Comparison of ENCODE assay signal across 1 cellular context in the genomic region with DNA sequence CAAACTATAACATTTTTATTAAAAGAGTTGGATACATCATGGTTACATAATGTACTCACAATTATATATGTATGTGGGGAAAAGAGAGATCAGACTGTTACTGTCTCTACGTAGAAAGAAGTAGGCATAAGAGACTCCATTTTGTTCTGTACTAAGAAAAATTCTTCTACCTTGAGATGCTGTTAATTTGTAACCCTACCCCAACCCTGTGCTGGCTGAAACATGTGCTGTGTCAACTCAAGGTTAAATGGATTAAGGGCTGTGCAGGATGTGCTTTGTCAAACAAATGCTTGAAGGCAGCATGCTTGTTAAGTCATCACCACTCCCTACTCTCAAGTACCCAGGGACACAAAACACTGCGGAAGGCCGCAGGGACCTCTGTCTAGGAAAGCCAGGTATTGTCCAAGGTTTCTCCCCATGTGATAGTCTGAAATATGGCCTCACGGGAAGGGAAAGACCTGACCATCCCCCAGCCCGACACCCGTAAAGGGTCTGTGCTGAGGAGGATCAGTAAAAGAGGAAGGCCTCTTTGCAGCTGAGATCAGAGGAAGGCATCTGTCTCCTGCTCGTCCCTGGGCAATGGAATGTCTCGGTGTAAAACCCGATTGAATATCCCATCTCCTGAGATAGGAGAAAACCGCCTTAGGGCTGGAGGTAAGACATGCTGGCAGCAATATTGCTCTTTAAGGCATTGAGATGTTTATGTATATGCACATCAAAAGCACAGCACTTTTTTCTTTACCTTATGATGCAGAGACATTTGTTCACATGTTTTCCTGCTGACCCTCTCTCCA.
TF ChIP-seq lines count a peak whose summit lies in the region.

No MANE protein-coding gene starts in this region.

TF ChIP-seq in HepG2, 621 proteins besides CTCF, POLR2A, EP300 and RAD21 (continued from another document):
- TF ChIP-seq FOSL2 (CRISPR knock-in tag; IDR thresholded peaks at IDR 0.05) (peak; percentile 40; the same call in 1 of the 2 replicates), MEIS2 (CRISPR knock-in tag; IDR thresholded peaks at IDR 0.05) (0 out of 2 replicates have a peak, but pooled peaks have one; percentile 41), GATAD2A (CRISPR knock-in tag; IDR thresholded peaks at IDR 0.05) (peak; percentile 82), ZFY (CRISPR knock-in tag; IDR thresholded peaks at IDR 0.05) (peak; percentile 23; the same call in 1 of the 2 replicates), KDM6A (CRISPR knock-in tag; IDR thresholded peaks at IDR 0.05; ENCODE audit: low read depth) (0 out of 2 replicates have a peak, but pooled peaks have one; percentile 13), YEATS4 (CRISPR knock-in tag; IDR thresholded peaks at IDR 0.05; ENCODE audit: borderline replicate concordance) (peak; percentile 28; the same call in 1 of the 2 replicates), ETV5 (CRISPR knock-in tag; IDR thresholded peaks at IDR 0.05; ENCODE audit: borderline replicate concordance) (peak; percentile 61; the same call in 1 of the 2 replicates), GATAD1 (CRISPR knock-in tag; IDR thresholded peaks at IDR 0.05) (0 out of 2 replicates have a peak, but pooled peaks have one; percentile 20), TEAD3 (CRISPR knock-in tag; optimal IDR thresholded peaks at IDR 0.05; ENCODE audit: borderline replicate concordance) (peak; percentile 65), FOXK1 (CRISPR knock-in tag; IDR thresholded peaks at IDR 0.05; ENCODE audit: borderline replicate concordance, low read depth) (peak; percentile 45; the same call in 1 of the 2 replicates), NCOA2 (CRISPR knock-in tag; IDR thresholded peaks at IDR 0.05) (peak; percentile 68; the same call in 1 of the 2 replicates), HOXA3 (CRISPR knock-in tag; IDR thresholded peaks at IDR 0.05) (peak; percentile 69)
- TF ChIP-seq, protein P1, sequence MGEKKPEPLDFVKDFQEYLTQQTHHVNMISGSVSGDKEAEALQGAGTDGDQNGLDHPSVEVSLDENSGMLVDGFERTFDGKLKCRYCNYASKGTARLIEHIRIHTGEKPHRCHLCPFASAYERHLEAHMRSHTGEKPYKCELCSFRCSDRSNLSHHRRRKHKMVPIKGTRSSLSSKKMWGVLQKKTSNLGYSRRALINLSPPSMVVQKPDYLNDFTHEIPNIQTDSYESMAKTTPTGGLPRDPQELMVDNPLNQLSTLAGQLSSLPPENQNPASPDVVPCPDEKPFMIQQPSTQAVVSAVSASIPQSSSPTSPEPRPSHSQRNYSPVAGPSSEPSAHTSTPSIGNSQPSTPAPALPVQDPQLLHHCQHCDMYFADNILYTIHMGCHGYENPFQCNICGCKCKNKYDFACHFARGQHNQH (CRISPR knock-in tag; IDR thresholded peaks at IDR 0.05), result 0 out of 2 replicates have a peak, but pooled peaks have one; percentile 50
- TF ChIP-seq, protein P2, sequence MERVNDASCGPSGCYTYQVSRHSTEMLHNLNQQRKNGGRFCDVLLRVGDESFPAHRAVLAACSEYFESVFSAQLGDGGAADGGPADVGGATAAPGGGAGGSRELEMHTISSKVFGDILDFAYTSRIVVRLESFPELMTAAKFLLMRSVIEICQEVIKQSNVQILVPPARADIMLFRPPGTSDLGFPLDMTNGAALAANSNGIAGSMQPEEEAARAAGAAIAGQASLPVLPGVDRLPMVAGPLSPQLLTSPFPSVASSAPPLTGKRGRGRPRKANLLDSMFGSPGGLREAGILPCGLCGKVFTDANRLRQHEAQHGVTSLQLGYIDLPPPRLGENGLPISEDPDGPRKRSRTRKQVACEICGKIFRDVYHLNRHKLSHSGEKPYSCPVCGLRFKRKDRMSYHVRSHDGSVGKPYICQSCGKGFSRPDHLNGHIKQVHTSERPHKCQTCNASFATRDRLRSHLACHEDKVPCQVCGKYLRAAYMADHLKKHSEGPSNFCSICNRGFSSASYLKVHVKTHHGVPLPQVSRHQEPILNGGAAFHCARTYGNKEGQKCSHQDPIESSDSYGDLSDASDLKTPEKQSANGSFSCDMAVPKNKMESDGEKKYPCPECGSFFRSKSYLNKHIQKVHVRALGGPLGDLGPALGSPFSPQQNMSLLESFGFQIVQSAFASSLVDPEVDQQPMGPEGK (CRISPR knock-in tag; IDR thresholded peaks at IDR 0.05), result peak; percentile 43; the same call in 1 of the 2 replicates
- TF ChIP-seq, protein P3, sequence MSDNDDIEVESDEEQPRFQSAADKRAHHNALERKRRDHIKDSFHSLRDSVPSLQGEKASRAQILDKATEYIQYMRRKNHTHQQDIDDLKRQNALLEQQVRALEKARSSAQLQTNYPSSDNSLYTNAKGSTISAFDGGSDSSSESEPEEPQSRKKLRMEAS (IDR thresholded peaks at IDR 0.05), result peak; percentile 73
